ENCODE assay signal across 10 cellular contexts in genomic region chr15:40063563-40064011, GRCh38.
DNase-seq lines count a peak whose midpoint lies in the region; TF ChIP-seq lines count a peak whose summit lies in the region.
"Had no signal": no experiment of that assay in that cellular context is flagged by ENCODE, and none has a peak within 500 bp of the region (broad histone marks: within the 10 kb centered on the region; RNA-seq: fewer than 3 reads in every experiment).

No MANE protein-coding gene starts in this region.

- H3K4me3 ChIP-seq in coronary artery, result no peak overlapping the region
- H3K4me3 ChIP-seq: GM23338, lung had no signal

- TF ChIP-seq CTCF in AG09319 (IDR thresholded peaks at IDR 0.05; ENCODE audit: low read depth, low read length) (no peak), coronary artery (IDR thresholded peaks at IDR 0.05) (no peak)

- DNase-seq in AG09319 (ENCODE audit: extremely low read depth, low read depth) (peak; percentile 27), HCEC 1CT (peak; percentile 88), amygdala (lab: John Stamatoyannopoulos, UW) (peak in 31 of 56 donors; percentile 5 to 73 (median 38)), kidney tubule cell (ENCODE audit: low spot score) (peak; percentile 81), NCI-H1092 (lab: John Stamatoyannopoulos, UW) (no peak), SHP77 (lab: John Stamatoyannopoulos, UW) (no peak), coronary artery (ENCODE audit: low spot score) (no peak), NCI-H526 treated with DMSO at 0.1 percent for 48 hours (lab: John Stamatoyannopoulos, UW) (no peak)

- no peak overlapping the region for H3K27ac ChIP-seq in coronary artery

Comparison
In these comparisons a context has a peak if more than half of its experiments do, and no peak if none do; other contexts are left out.
1. DNase-seq: peak in AG09319 (single experiment), HCEC 1CT (single experiment), amygdala (31 of 56) and kidney tubule cell (single experiment); none in NCI-H1092 (single experiment), SHP77 (0 of 2), coronary artery (single experiment) and NCI-H526 treated with DMSO at 0.1 percent for 48 hours (single experiment).